In genomic region chr9:136694865-136695247, GRCh38 we compare ENCODE assay signal across 1 cellular context.
TF ChIP-seq lines count a peak whose summit lies in the region.

No MANE protein-coding gene starts in this region.

TF ChIP-seq in A549, 52 proteins besides CTCF, POLR2A, EP300 and RAD21 (continued from another document):
- TF ChIP-seq BCL3 (IDR thresholded peaks at IDR 0.05) (no peak), ATOH8 (CRISPR knock-in tag; IDR thresholded peaks at IDR 0.05; ENCODE audit: low read depth) (no peak), FOSB (CRISPR knock-in tag; IDR thresholded peaks at IDR 0.05) (no peak), CHD2 (IDR thresholded peaks at IDR 0.05; ENCODE audit: low read length, partially characterized antibody) (no peak), HOXB13 (CRISPR knock-in tag; IDR thresholded peaks at IDR 0.05; ENCODE audit: low read depth) (no peak)
TF ChIP-seq in A549: peak in this region for 0.
